38 cellular contexts compared by ENCODE assay signal in the genomic region with DNA sequence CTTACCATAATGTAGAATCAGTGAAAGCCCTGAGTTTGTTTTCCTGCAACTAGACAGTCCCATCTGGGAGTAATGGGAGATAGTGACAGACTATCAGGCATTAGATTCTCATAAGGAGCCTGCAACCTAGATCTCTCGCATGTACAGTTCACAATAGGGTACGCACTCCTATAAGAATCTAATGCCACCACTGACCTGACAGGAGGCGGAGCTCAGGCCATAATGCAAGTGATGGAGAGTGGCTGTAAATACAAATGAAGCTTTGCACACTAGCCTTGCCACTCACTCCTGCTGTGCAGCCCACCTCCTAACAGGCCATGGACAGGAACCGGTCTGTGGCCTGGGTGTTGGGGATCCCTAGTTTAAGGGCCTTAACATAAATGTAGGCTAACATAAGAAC. TPM values are rescaled to one million over a fixed set of nuclear protein-coding genes. Genes with fewer than 3 reads are reported as not detected.
"Had no signal": no experiment of that assay in that cellular context is flagged by ENCODE, and none has a peak within 500 bp of the region (broad histone marks: within the 10 kb centered on the region; RNA-seq: fewer than 3 reads in every experiment).

No MANE protein-coding gene starts in this region.

- DNase-seq: Karpas-422, Kasumi-1, MG63, MM.1S, MV-4-11, NCI-H1048, NCI-H1092, NCI-H1092 treated with DMSO at 0.1 percent for 48 hours, NCI-H1105, NCI-H1105 treated with DMSO at 0.1 percent for 48 hours, NCI-H1417, NCI-H1417 treated with DMSO at 0.1 percent for 48 hours, NCI-H1436, NCI-H1436 treated with DMSO at 0.1 percent for 48 hours, NCI-H146, NCI-H1694, NCI-H1694 treated with DMSO at 0.1 percent for 48 hours, NCI-H187, NCI-H187 treated with DMSO at 0.1 percent for 48 hours, NCI-H1930, NCI-H2029, NCI-H2029 treated with DMSO at 0.1 percent for 48 hours, NCI-H2081, NCI-H2081 treated with DMSO at 0.1 percent for 48 hours, NCI-H2107, NCI-H2171, NCI-H2171 treated with DMSO at 0.1 percent for 48 hours, NCI-H2227 treated with DMSO at 0.1 percent for 48 hours, NCI-H226, NCI-H345, NCI-H446, NCI-H446 treated with DMSO at 0.1 percent for 48 hours, NCI-H510A, NCI-H510A treated with DMSO at 0.1 percent for 48 hours had no signal

- H3K36me3 ChIP-seq: MG63 had no signal

- H3K9me3 ChIP-seq: MG63 had no signal

- H3K27me3 ChIP-seq: MG63 had no signal

- H3K4me3 ChIP-seq: MG63 had no signal

RNA-seq across cellular contexts. Expression of a gene that starts 22.8 kb away (rescaled TPM):
- total RNA-seq: LHCN-M2, M059J, MCF 10A, NCI-H460 had no signal

RNA-seq across cellular contexts. Expression of a gene that starts 43.6 kb away (rescaled TPM):
- total RNA-seq: LHCN-M2 had no signal
